Comparison of ENCODE assay signal across 28 cellular contexts in genomic region chr7:132428247-132428919, GRCh38.
DNase-seq lines count a peak whose midpoint lies in the region; ATAC-seq, FAIRE-seq and TF ChIP-seq lines count a peak whose summit lies in the region.
"Had no signal": no experiment of that assay in that cellular context is flagged by ENCODE, and none has a peak within 500 bp of the region (broad histone marks: within the 10 kb centered on the region; RNA-seq: fewer than 3 reads in every experiment).

No MANE protein-coding gene starts in this region.

- peaks cover 65% of the 10 kb centered on the region for H3K4me1 Mint-ChIP-seq in activated naive CD8-positive, alpha-beta T cell treated with anti-CD3 and anti-CD28 coated beads, Interleukin-2, amount 10 ng/mL, durations not matched to agents 7 days and 5 days
- peaks cover 50% of the 10 kb centered on the region for H3K4me1 Mint-ChIP-seq in activated naive CD8-positive, alpha-beta T cell treated with anti-CD3 and anti-CD28 coated beads, Interleukin-2, amount 50 U/mL, for 24 hours

- no peak overlapping the region for H2AFZ ChIP-seq in HepG2 (ENCODE audit: low read length)
- H2AFZ ChIP-seq: neural progenitor cell, PC-9 had no signal

- TF ChIP-seq CTCF in HepG2 (CRISPR knock-in tag; IDR thresholded peaks at IDR 0.05): no peak

- H3K9me3 ChIP-seq in HepG2 (ENCODE audit: low read length): no peaks in the 10 kb centered on the region
- H3K9me3 ChIP-seq in aorta (ENCODE audit: control insufficient read depth, low read length): no peaks in the 10 kb centered on the region
- H3K9me3 ChIP-seq: breast epithelium, Caco-2, sigmoid colon, tibial artery had no signal

- 0% methylated on average over 10 of the region's 12 CpGs for WGBS in HepG2 (ENCODE audit: low lambda C conversion rate)
- 5 to 8% methylated on average over 12 of the region's 12 CpGs for WGBS in aorta, 2 donors

- H3K4me3 ChIP-seq in HepG2 (replicated peaks in 1 of 3; ENCODE audit: insufficient read depth in 1 of 3, low read depth in 2 of 3, low read length in 3 of 3) (no peak overlapping the region), aorta (ENCODE audit: low read length in 2 of 2) (no peak overlapping the region)
- H3K4me3 ChIP-seq: breast epithelium, lung, neural progenitor cell, PC-9, sigmoid colon, tibial artery had no signal

- H3K36me3 ChIP-seq in HepG2 (replicated peaks in 1 of 2; ENCODE audit: control insufficient read depth in 1 of 2, insufficient read depth in 2 of 2, low read length in 2 of 2) (no peaks in the 10 kb centered on the region), aorta (ENCODE audit: control insufficient read depth in 1 of 2, insufficient read depth in 2 of 2, low read length in 1 of 2) (no peaks in the 10 kb centered on the region)
- H3K36me3 ChIP-seq: breast epithelium, neural progenitor cell, sigmoid colon, tibial artery had no signal

- no peak for FAIRE-seq in HepG2 (lab: Jason Lieb, UNC)
- FAIRE-seq: colon, G401.6, H54, keratinocyte had no signal

- in situ Hi-C loops in HepG2 (cut with HindIII; ENCODE audit: extremely low pct_ligation_motif_present, low pct_unique_long_range_greater_than_20kb): no loop called here

- no peak for ATAC-seq in activated naive CD8-positive, alpha-beta T cell treated with anti-CD3 and anti-CD28 coated beads, Interleukin-2, amount 10 ng/mL, durations not matched to agents 7 days and 5 days (ENCODE audit: low read depth)
- no peak for ATAC-seq in activated naive CD8-positive, alpha-beta T cell treated with anti-CD3 and anti-CD28 coated beads, Interleukin-2, amount 50 U/mL, for 24 hours
- ATAC-seq in HepG2 (0 out of 3 replicates have a peak, but pooled peaks have one; percentile 31), aorta (ENCODE audit: low FRiP score) (peak; percentile 1), HG02870 (IDR thresholded peaks at IDR 0.05; ENCODE audit: unreplicated experiment) (no peak), GM18909 (IDR thresholded peaks at IDR 0.05; ENCODE audit: poor library complexity, unreplicated experiment) (no peak)
- ATAC-seq: activated CD8-positive, alpha-beta memory T cell treated with anti-CD3 and anti-CD28 coated beads, Interleukin-2, amount 10 ng/mL, durations not matched to agents 7 days and 5 days had no signal

- CTCF ChIA-PET in HepG2 (lab: Yijun Ruan, JAX; ENCODE audit: low intra/inter-chr PET ratio, low total read pairs): no interaction called here

- POLR2A ChIA-PET in activated naive CD8-positive, alpha-beta T cell treated with anti-CD3 and anti-CD28 coated beads, Interleukin-2, amount 10 ng/mL, durations not matched to agents 7 days and 5 days (lab: Charles Lee): no interaction called here
- POLR2A ChIA-PET in HepG2 (lab: Yijun Ruan, JAX): no interaction called here

- no peak for DNase-seq in activated naive CD8-positive, alpha-beta T cell treated with anti-CD3 and anti-CD28 coated beads, Interleukin-2, amount 10 ng/mL, durations not matched to agents 7 days and 5 days
- DNase-seq in activated naive CD8-positive, alpha-beta T cell treated with anti-CD3 and anti-CD28 coated beads, Interleukin-2, amount 50 U/mL, for 24 hours: no peak
- DNase-seq in NCI-H69 (lab: John Stamatoyannopoulos, UW) (peak; percentile 16), HepG2 (ENCODE audit: low spot score) (no peak), aorta (peak in 1 of 2 donors; percentile 72)
- DNase-seq: activated CD4-positive, alpha-beta T cell treated with anti-CD3 and anti-CD28 coated beads, Interleukin-2, amount 10 ng/mL, durations not matched to agents 24 days and 14 days; activated CD8-positive, alpha-beta memory T cell treated with anti-CD3 and anti-CD28 coated beads, Interleukin-2, amount 10 ng/mL, durations not matched to agents 7 days and 5 days; activated naive CD4-positive, alpha-beta T cell; activated T-cell treated with anti-CD3 and anti-CD28 coated beads, Interleukin-2, amount 50 U/mL, for 48 hours; amniotic stem cell; Caco-2; effector CD8-positive, alpha-beta T cell; NCI-H2081 treated with DMSO at 0.1 percent for 48 hours; PC-9; SHP77; sigmoid colon; tibial artery had no signal

- intact Hi-C loops in HepG2 (cut with micrococcal nuclease; ENCODE audit: unreplicated experiment) (no loop called here), aorta (cut with DNase I) (no loop called here)

- H3K27ac Mint-ChIP-seq in activated naive CD8-positive, alpha-beta T cell treated with anti-CD3 and anti-CD28 coated beads, Interleukin-2, amount 10 ng/mL, durations not matched to agents 7 days and 5 days: peak overlapping the region; percentile 57
- no peak overlapping the region for H3K27ac Mint-ChIP-seq in activated naive CD8-positive, alpha-beta T cell treated with anti-CD3 and anti-CD28 coated beads, Interleukin-2, amount 50 U/mL, for 24 hours
- H3K27ac Mint-ChIP-seq: activated CD4-positive, alpha-beta T cell treated with anti-CD3 and anti-CD28 coated beads, Interleukin-2, amount 10 ng/mL, durations not matched to agents 24 days and 14 days; activated CD8-positive, alpha-beta memory T cell treated with anti-CD3 and anti-CD28 coated beads, Interleukin-2, amount 10 ng/mL, durations not matched to agents 7 days and 5 days; neural progenitor cell; stimulated activated naive CD8-positive, alpha-beta T cell treated with anti-CD3 and anti-CD28 coated beads, Interleukin-15, Interleukin-2, amounts not matched to agents 100 ng/mL and 50 ng/mL, for 24 hours had no signal

- H3K27me3 Mint-ChIP-seq in activated naive CD8-positive, alpha-beta T cell treated with anti-CD3 and anti-CD28 coated beads, Interleukin-2, amount 10 ng/mL, durations not matched to agents 7 days and 5 days: no peaks in the 10 kb centered on the region
- no peaks in the 10 kb centered on the region for H3K27me3 Mint-ChIP-seq in activated naive CD8-positive, alpha-beta T cell treated with anti-CD3 and anti-CD28 coated beads, Interleukin-2, amount 50 U/mL, for 24 hours
- H3K27me3 Mint-ChIP-seq: activated CD8-positive, alpha-beta memory T cell treated with anti-CD3 and anti-CD28 coated beads, Interleukin-2, amount 10 ng/mL, durations not matched to agents 7 days and 5 days; stimulated activated naive CD8-positive, alpha-beta T cell treated with anti-CD3 and anti-CD28 coated beads, Interleukin-15, Interleukin-2, amounts not matched to agents 100 ng/mL and 50 ng/mL, for 24 hours had no signal

- H3K27me3 ChIP-seq in HepG2 (ENCODE audit: control insufficient read depth in 1 of 2, insufficient read depth in 2 of 2, low read length in 2 of 2): peaks cover 1 to 44% of the 10 kb centered on the region in 2 experiments; a peak in 2 of 5 replicates
- H3K27me3 ChIP-seq in aorta (ENCODE audit: control insufficient read depth in 1 of 2, insufficient read depth in 2 of 2, low read length in 1 of 2): no peaks in the 10 kb centered on the region
- H3K27me3 ChIP-seq: breast epithelium, neural progenitor cell, sigmoid colon, tibial artery had no signal

- no peak overlapping the region for H3K4me3 Mint-ChIP-seq in activated naive CD8-positive, alpha-beta T cell treated with anti-CD3 and anti-CD28 coated beads, Interleukin-2, amount 10 ng/mL, durations not matched to agents 7 days and 5 days
- no peak overlapping the region for H3K4me3 Mint-ChIP-seq in activated naive CD8-positive, alpha-beta T cell treated with anti-CD3 and anti-CD28 coated beads, Interleukin-2, amount 50 U/mL, for 24 hours
- H3K4me3 Mint-ChIP-seq: activated CD4-positive, alpha-beta T cell treated with anti-CD3 and anti-CD28 coated beads, Interleukin-2, amount 10 ng/mL, durations not matched to agents 24 days and 14 days; activated CD8-positive, alpha-beta memory T cell treated with anti-CD3 and anti-CD28 coated beads, Interleukin-2, amount 10 ng/mL, durations not matched to agents 7 days and 5 days; neural progenitor cell; stimulated activated naive CD8-positive, alpha-beta T cell treated with anti-CD3 and anti-CD28 coated beads, Interleukin-15, Interleukin-2, amounts not matched to agents 100 ng/mL and 50 ng/mL, for 24 hours had no signal

- no peaks in the 10 kb centered on the region for H3K9me3 Mint-ChIP-seq in activated naive CD8-positive, alpha-beta T cell treated with anti-CD3 and anti-CD28 coated beads, Interleukin-2, amount 10 ng/mL, durations not matched to agents 7 days and 5 days
- peaks cover 4% of the 10 kb centered on the region for H3K9me3 Mint-ChIP-seq in activated naive CD8-positive, alpha-beta T cell treated with anti-CD3 and anti-CD28 coated beads, Interleukin-2, amount 50 U/mL, for 24 hours
- H3K9me3 Mint-ChIP-seq: neural progenitor cell; stimulated activated naive CD8-positive, alpha-beta T cell treated with anti-CD3 and anti-CD28 coated beads, Interleukin-15, Interleukin-2, amounts not matched to agents 100 ng/mL and 50 ng/mL, for 24 hours had no signal

- no peaks in the 10 kb centered on the region for H3K79me2 ChIP-seq in HepG2 (ENCODE audit: insufficient read depth, low read length)

- TF ChIP-seq EP300 in HepG2 (IDR thresholded peaks at IDR 0.05; ENCODE audit: low read depth in 2 of 2, low read length in 2 of 2): no peak
- TF ChIP-seq EP300 in HepG2 (CRISPR knock-in tag; IDR thresholded peaks at IDR 0.05; ENCODE audit: borderline replicate concordance): no peak

- no peaks in the 10 kb centered on the region for H4K20me1 ChIP-seq in HepG2 (ENCODE audit: insufficient read depth, low read length)

- H3K4me1 ChIP-seq in HepG2 (ENCODE audit: insufficient read depth, low read length) (no peaks in the 10 kb centered on the region), aorta (ENCODE audit: control insufficient read depth in 1 of 2, insufficient read depth in 2 of 2, low read length in 2 of 2) (peaks cover 0 to 10% of the 10 kb centered on the region in 2 donors)
- H3K4me1 ChIP-seq: breast epithelium, Caco-2 had no signal

- no TSS peak for BruUV-seq in HepG2 (replicated peaks; lab: Mats Ljungman, UMichigan)

- no peak for TF ChIP-seq POLR2A in HepG2 (IDR thresholded peaks at IDR 0.05; ENCODE audit: insufficient read depth in 1 of 2, low read depth in 2 of 2, low read length in 2 of 2)

- H3K36me3 Mint-ChIP-seq in activated naive CD8-positive, alpha-beta T cell treated with anti-CD3 and anti-CD28 coated beads, Interleukin-2, amount 10 ng/mL, durations not matched to agents 7 days and 5 days: peaks cover 4% of the 10 kb centered on the region
- no peaks in the 10 kb centered on the region for H3K36me3 Mint-ChIP-seq in activated naive CD8-positive, alpha-beta T cell treated with anti-CD3 and anti-CD28 coated beads, Interleukin-2, amount 50 U/mL, for 24 hours (ENCODE audit: low read depth)
- H3K36me3 Mint-ChIP-seq: neural progenitor cell had no signal

- H3K27ac ChIP-seq in HepG2 (ENCODE audit: extremely low read length, insufficient read depth, low read length): no peak overlapping the region
- H3K27ac ChIP-seq in aorta (ENCODE audit: low read depth in 1 of 2, low read length in 2 of 2): peak overlapping the region in 1 of 2 donors; percentile 12
- H3K27ac ChIP-seq: breast epithelium, neural progenitor cell, PC-9, sigmoid colon, tibial artery, VCaP had no signal

- TF ChIP-seq RAD21 in HepG2 (CRISPR knock-in tag; IDR thresholded peaks at IDR 0.05): no peak

- H3K9ac ChIP-seq in HepG2 (ENCODE audit: insufficient read depth, low read depth, low read length): no peak overlapping the region
- H3K9ac ChIP-seq: neural progenitor cell had no signal

- H3K4me2 ChIP-seq in HepG2 (ENCODE audit: low read depth, low read length): no peak overlapping the region
- H3K4me2 ChIP-seq: neural progenitor cell, PC-9 had no signal

TF ChIP-seq in HepG2, 621 proteins besides CTCF, POLR2A, EP300 and RAD21 (continues in another document):
- TF ChIP-seq MZF1 (CRISPR knock-in tag; IDR thresholded peaks at IDR 0.05; ENCODE audit: borderline replicate concordance) (no peak), ZNF567 (CRISPR knock-in tag; IDR thresholded peaks at IDR 0.05; ENCODE audit: borderline replicate concordance) (no peak)

Comparison
In these comparisons a context has a peak if more than half of its experiments do, and no peak if none do; other contexts are left out.
1. ATAC-seq: peak in HepG2 (single experiment) and aorta (single experiment); none in activated naive CD8-positive, alpha-beta T cell treated with anti-CD3 and anti-CD28 coated beads, Interleukin-2, amount 10 ng/mL, durations not matched to agents 7 days and 5 days (single experiment), activated naive CD8-positive, alpha-beta T cell treated with anti-CD3 and anti-CD28 coated beads, Interleukin-2, amount 50 U/mL, for 24 hours (single experiment), HG02870 (single experiment) and GM18909 (single experiment).